8 cellular contexts compared by ENCODE assay signal in the genomic region with DNA sequence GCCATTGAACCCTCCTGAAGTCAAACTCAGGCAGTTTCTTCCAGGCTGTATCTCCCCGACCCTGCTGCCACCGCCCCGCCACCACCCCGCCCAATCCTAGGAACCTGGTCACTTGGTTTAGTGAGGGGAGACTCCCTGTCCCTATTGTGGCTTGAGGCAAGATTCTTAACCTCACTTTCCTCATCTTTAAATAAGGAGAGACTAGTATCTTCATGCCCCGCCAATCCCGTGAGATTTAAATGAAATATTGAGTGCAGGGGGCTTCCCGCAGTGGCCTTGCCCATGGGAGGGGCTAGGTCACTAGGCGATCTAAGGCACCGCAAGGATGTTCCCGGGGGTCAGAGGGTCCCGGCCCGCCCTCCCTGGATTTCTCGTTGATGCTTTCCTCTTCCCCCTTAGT. TPM values are rescaled to one million over a fixed set of nuclear protein-coding genes. Genes with fewer than 3 reads are reported as not detected.
DNase-seq lines count a peak whose midpoint lies in the region; ATAC-seq, FAIRE-seq and TF ChIP-seq lines count a peak whose summit lies in the region.
"Had no signal": no experiment of that assay in that cellular context is flagged by ENCODE, and none has a peak within 500 bp of the region (broad histone marks: within the 10 kb centered on the region; RNA-seq: fewer than 3 reads in every experiment).

No MANE protein-coding gene starts in this region.

- ATAC-seq in PC-3: no peak
- no peak for ATAC-seq in HG03045 (IDR thresholded peaks at IDR 0.05; ENCODE audit: unreplicated experiment)
- no peak for ATAC-seq in psoas muscle

- no peak overlapping the region for H4K5ac ChIP-seq in H1 (ENCODE audit: insufficient read length, low read depth, low read length)

- H3K18ac ChIP-seq in H1 (ENCODE audit: extremely low read depth, low read length): 0 out of 2 replicates have a peak overlapping the region, but pooled peaks have one; percentile 21

- TF ChIP-seq RAD21 in H1 (IDR thresholded peaks at IDR 0.05 in 1 of 2, conservative IDR thresholded peaks at IDR 0.05 in 1 of 2; ENCODE audit: low read depth in 2 of 2, low read length in 2 of 2): no peak

- peak overlapping the region; percentile 94 for H3K4me3 ChIP-seq in PC-3 (ENCODE audit: low read length)
- peak overlapping the region; percentile 84 to 97 (median 86) for H3K4me3 ChIP-seq in H1 (ENCODE audit: extremely low read depth in 1 of 4, insufficient read depth in 2 of 4, low read depth in 3 of 4, low read length in 4 of 4)
- H3K4me3 ChIP-seq in rectal smooth muscle tissue (ENCODE audit: low read length): peak overlapping the region; percentile 63
- no peak overlapping the region for H3K4me3 ChIP-seq in psoas muscle

- peaks cover 25% of the 10 kb centered on the region for H3K79me2 ChIP-seq in PC-3 (ENCODE audit: low read length)
- peaks cover 0 to 9% of the 10 kb centered on the region in 2 experiments; a peak in 2 of 4 replicates for H3K79me2 ChIP-seq in H1 (ENCODE audit: control insufficient read depth in 1 of 2, insufficient read depth in 2 of 2, low read length in 2 of 2)

- H3K14ac ChIP-seq in H1 (ENCODE audit: insufficient read length): no peak overlapping the region

- peak overlapping the region; percentile 56 for H4K91ac ChIP-seq in H1 (replicated peaks; ENCODE audit: insufficient read length, low read length)

- H3K9ac ChIP-seq in PC-3 (ENCODE audit: low read length) (peak overlapping the region; percentile 93), H1 (replicated peaks in 1 of 4; ENCODE audit: extremely low read depth in 1 of 4, low read depth in 3 of 4, low read length in 3 of 4) (peak overlapping the region in 1 of 4 experiments; percentile 32; a peak in 3 of 7 replicates), rectal smooth muscle tissue (ENCODE audit: low read length) (peak overlapping the region; percentile 16)

- no peak overlapping the region for H2AK5ac ChIP-seq in H1 (ENCODE audit: low read depth, low read length)

- H3K23me2 ChIP-seq in H1 (ENCODE audit: low read depth, low read length): peaks cover 9% of the 10 kb centered on the region

- no peak overlapping the region for H3K23ac ChIP-seq in H1 (ENCODE audit: insufficient read length)

- peak overlapping the region; percentile 80 for H3K4me2 ChIP-seq in PC-3 (ENCODE audit: low read length)
- peak overlapping the region; percentile 86 to 89 for H3K4me2 ChIP-seq in H1 (ENCODE audit: insufficient read depth in 1 of 2, low read depth in 2 of 2, low read length in 2 of 2)

- intact Hi-C loops in PC-3 (cut with micrococcal nuclease): no loop called here
- intact Hi-C loops in psoas muscle (cut with DNase I): no loop called here

- H3K27ac ChIP-seq in PC-3 (ENCODE audit: low read length): no peak overlapping the region
- H3K27ac ChIP-seq in H1 (ENCODE audit: low read depth, low read length): no peak overlapping the region
- no peak overlapping the region for H3K27ac ChIP-seq in rectal smooth muscle tissue (ENCODE audit: low read depth, low read length)
- H3K27ac ChIP-seq in psoas muscle: no peak overlapping the region

- no peak overlapping the region for H3K4ac ChIP-seq in H1 (replicated peaks; ENCODE audit: insufficient read length, low read depth, low read length)

- no peak for FAIRE-seq in H1 (lab: Jason Lieb, UNC)

- WGBS in H1 (ENCODE audit: extremely low coverage in 1 of 2, insufficient coverage in 1 of 2, insufficient read length in 1 of 2, insufficient replicate concordance in 2 of 2, low coverage in 1 of 2, low lambda C conversion rate in 2 of 2, missing lambda C conversion rate in 1 of 2), 2 experiments: 44% methylated on average over 9 of the region's 13 CpGs; no CpG with 5 or more reads in 1 of the 2 experiments
- 25 to 27% (median 26%) methylated on average over 11 to 13 of the region's 13 CpGs for WGBS in psoas muscle, 3 donors

- CTCF ChIA-PET in PC-3 (lab: Charles Lee) (no interaction called here), H1 (lab: Charles Lee; ENCODE audit: partially characterized antibody) (interaction anchor here (1.3 to 1.5 kb wide), 3 partner anchors 10 to 84 kb away, joined by 3 to 6 read pairs (median 3); a partner anchor contains a TSS)

- no peak for DNase-seq in PC-3
- no peak for DNase-seq in H1 (ENCODE audit: low read depth in 1 of 2, low spot score in 2 of 2)
- DNase-seq in psoas muscle: no peak
- no peak for DNase-seq in activated CD4-positive, alpha-beta T cell treated with anti-CD3 and anti-CD28 coated beads, Interleukin-2, amount 50 U/mL, for 4 hours
- DNase-seq: stimulated activated CD4-positive, alpha-beta T cell treated with anti-CD3 and anti-CD28 coated beads, Interleukin-2, amount 100 ng/mL, for 48 hours had no signal

- no peak overlapping the region for H2BK15ac ChIP-seq in H1 (ENCODE audit: low read length)

- no peaks in the 10 kb centered on the region for H4K20me1 ChIP-seq in PC-3 (ENCODE audit: low read length)
- H4K20me1 ChIP-seq in H1 (replicated peaks in 1 of 2; ENCODE audit: control insufficient read depth in 1 of 2, insufficient read depth in 2 of 2, low read length in 2 of 2): peaks cover 1 to 2% of the 10 kb centered on the region in 2 experiments

- BruUV-seq in PC-3 (replicated peaks; lab: Mats Ljungman, UMichigan): no TSS peak

- no peak for TF ChIP-seq POLR2A in H1 (IDR thresholded peaks at IDR 0.05; ENCODE audit: control extremely low read depth in 1 of 2, low read depth in 2 of 2, low read length in 2 of 2)

- H4K8ac ChIP-seq in H1 (ENCODE audit: extremely low read depth, insufficient read depth, low read length): no peak overlapping the region

- H2AFZ ChIP-seq in PC-3 (ENCODE audit: low read length): peak overlapping the region; percentile 80; the same call in 1 of the 2 replicates
- no peak overlapping the region for H2AFZ ChIP-seq in H1 (ENCODE audit: low read length)

- POLR2A ChIA-PET in PC-3 (lab: Charles Lee; ENCODE audit: unreplicated experiment): interaction anchor here (0.6 kb wide), 1 partner anchor 48 kb away, joined by 55 read pairs; no protein-coding TSS in a partner anchor
- POLR2A ChIA-PET in H1 (lab: Charles Lee; ENCODE audit: partially characterized antibody): interaction anchor here (1.5 to 3.5 kb wide), 7 partner anchors 9 to 36 kb away, joined by 4 to 35 read pairs (median 8); a partner anchor contains a TSS

- no peak overlapping the region for H2BK12ac ChIP-seq in H1 (ENCODE audit: low read depth, low read length)

- peaks cover 25% of the 10 kb centered on the region for H3K4me1 ChIP-seq in PC-3 (ENCODE audit: insufficient read depth, low read length)
- H3K4me1 ChIP-seq in H1 (replicated peaks in 1 of 4; ENCODE audit: control insufficient read depth in 3 of 4, insufficient read depth in 4 of 4, low read length in 3 of 4): peaks cover 0 to 3% (median 0%) of the 10 kb centered on the region in 4 experiments; a peak in 3 of 7 replicates
- no peaks in the 10 kb centered on the region for H3K4me1 ChIP-seq in rectal smooth muscle tissue (ENCODE audit: control insufficient read depth, insufficient read depth, low read length)
- H3K4me1 ChIP-seq in psoas muscle: peaks cover 7% of the 10 kb centered on the region

- H3K36me3 ChIP-seq in PC-3 (ENCODE audit: low read depth, low read length) (no peaks in the 10 kb centered on the region), H1 (ENCODE audit: control insufficient read depth in 2 of 4, insufficient read depth in 4 of 4, low read length in 3 of 4) (no peaks in the 10 kb centered on the region), rectal smooth muscle tissue (ENCODE audit: control insufficient read depth, insufficient read depth, low read length) (no peaks in the 10 kb centered on the region), psoas muscle (ENCODE audit: insufficient read depth in 1 of 2, low read depth in 1 of 2) (no peaks in the 10 kb centered on the region)

- no peaks in the 10 kb centered on the region for H3K9me3 ChIP-seq in PC-3 (ENCODE audit: low read length)
- no peaks in the 10 kb centered on the region for H3K9me3 ChIP-seq in H1 (ENCODE audit: insufficient read depth in 2 of 2, low read depth in 1 of 2, low read length in 1 of 2)
- H3K9me3 ChIP-seq in psoas muscle: no peaks in the 10 kb centered on the region

- H3F3A ChIP-seq in PC-3 (ENCODE audit: low read length, unreplicated experiment): no peaks in the 10 kb centered on the region

- H3K56ac ChIP-seq in H1 (replicated peaks; ENCODE audit: insufficient read length, low read depth, low read length): no peak overlapping the region

- no peak for TF ChIP-seq EP300 in H1 (IDR thresholded peaks at IDR 0.05; ENCODE audit: borderline replicate concordance in 1 of 2, low read depth in 2 of 2, low read length in 2 of 2)

- H3K9me2 ChIP-seq in PC-3 (replicated peaks; ENCODE audit: low read length): no peaks in the 10 kb centered on the region

- TF ChIP-seq CTCF in PC-3 (conservative IDR thresholded peaks at IDR 0.05; ENCODE audit: low read depth, low read length) (no peak), H1 (IDR thresholded peaks at IDR 0.05; ENCODE audit: control extremely low read depth in 1 of 3, insufficient read depth in 1 of 3, low read depth in 1 of 3, low read length in 3 of 3) (no peak), psoas muscle (IDR thresholded peaks at IDR 0.05) (no peak)

- H2BK120ac ChIP-seq in H1 (replicated peaks; ENCODE audit: low read depth, low read length): no peak overlapping the region

- H3K27me3 ChIP-seq in PC-3 (ENCODE audit: low read length) (no peaks in the 10 kb centered on the region), H1 (replicated peaks in 1 of 4; ENCODE audit: control insufficient read depth in 3 of 4, extremely low read depth in 1 of 4, insufficient read depth in 3 of 4, low read length in 3 of 4) (no peaks in the 10 kb centered on the region), rectal smooth muscle tissue (ENCODE audit: control insufficient read depth, insufficient read depth, low read length) (peaks cover 5% of the 10 kb centered on the region), psoas muscle (ENCODE audit: insufficient read depth in 3 of 3, low read length in 2 of 3) (peaks cover 0 to 63% (median 22%) of the 10 kb centered on the region in 3 donors)

- no peak overlapping the region for H2BK20ac ChIP-seq in H1 (ENCODE audit: low read length)

- no peak overlapping the region for H2BK5ac ChIP-seq in H1 (ENCODE audit: low read depth, low read length)

- 0 out of 2 replicates have a peak, but pooled peaks cover 2% of the 10 kb centered on the region for H3K79me1 ChIP-seq in H1 (ENCODE audit: low read depth, low read length)

RNA-seq across cellular contexts. Expression of a gene that starts 1.0 kb away (rescaled TPM):
- total RNA-seq in PC-3 (2014; rRNA removed) (21.7 and 22.9 TPM in 2 replicates), psoas muscle (not detected)
- total RNA-seq in H1 (2021; fragmentation: NEBNext Ultra II Directional; extraction: Animal tissue kit (Norgen Biotek cat#: 25700)): 16.7 and 16.9 TPM in 2 replicates
- polyA plus RNA-seq in H1 (2011; rRNA removed) (37.5 and 44.3 TPM in 2 replicates), psoas muscle (under 1 TPM in 1 of 3 donors, not detected in 2; 0.01 TPM)
- polyA plus RNA-seq in H1 (2011; cell fraction: cytosol; rRNA removed): 26.5 TPM
- polyA plus RNA-seq in H1 (2011; cell fraction: nucleus; rRNA removed): 24.3 TPM
- 15.8 to 22.2 TPM (median 19.0 TPM) in 4 replicates for polyA plus RNA-seq in H1 (2012, experiment 1 of 2)
- 21.6 TPM for polyA plus RNA-seq in H1 (2012, experiment 2 of 2)
- polyA plus RNA-seq in H1 (2013, experiment 1 of 2): 12.0 TPM
- 11.5 TPM for polyA plus RNA-seq in H1 (2013, experiment 2 of 2)
- polyA minus RNA-seq in H1 (2011; rRNA and poly(A)+ RNA removed): 28.9 and 33.1 TPM in 2 replicates
- 18.0 TPM for polyA minus RNA-seq in H1 (2011; cell fraction: cytosol; rRNA and poly(A)+ RNA removed)
- polyA minus RNA-seq in H1 (2011; cell fraction: nucleus; rRNA and poly(A)+ RNA removed): 14.6 TPM
- total RNA-seq: SK-MEL-5 had no signal

RNA-seq across cellular contexts. Expression of a gene that starts 34.2 kb away (rescaled TPM):
- total RNA-seq in PC-3 (2014; rRNA removed): 108 and 109 TPM in 2 replicates
- total RNA-seq in H1 (2021; fragmentation: NEBNext Ultra II Directional; extraction: Animal tissue kit (Norgen Biotek cat#: 25700)): 51.6 and 51.7 TPM in 2 replicates
- 102 and 106 TPM in 2 replicates for polyA plus RNA-seq in H1 (2011; rRNA removed)
- polyA plus RNA-seq in H1 (2011; cell fraction: cytosol; rRNA removed): 69.8 TPM
- 31.0 TPM for polyA plus RNA-seq in H1 (2011; cell fraction: nucleus; rRNA removed)
- polyA plus RNA-seq in H1 (2012, experiment 1 of 2): 30.9 to 32.4 TPM (median 31.9 TPM) in 4 replicates
- 43.6 TPM for polyA plus RNA-seq in H1 (2012, experiment 2 of 2)
- polyA plus RNA-seq in H1 (2013, experiment 1 of 2): 29.6 TPM
- 28.1 TPM for polyA plus RNA-seq in H1 (2013, experiment 2 of 2)
- polyA minus RNA-seq in H1 (2011; rRNA and poly(A)+ RNA removed): 17.3 and 19.1 TPM in 2 replicates
- 31.3 TPM for polyA minus RNA-seq in H1 (2011; cell fraction: cytosol; rRNA and poly(A)+ RNA removed)
- 49.0 TPM for polyA minus RNA-seq in H1 (2011; cell fraction: nucleus; rRNA and poly(A)+ RNA removed)
- total RNA-seq in psoas muscle: 1 to 10 TPM in 3 of 4 donors, under 1 TPM in 1; 0.84 to 3.8 (median 1.4) TPM
- polyA plus RNA-seq in psoas muscle: 1 to 10 TPM; 1.1 to 1.6 (median 1.6) TPM

RNA-seq across cellular contexts. Expression of a gene that starts 37.7 kb away (rescaled TPM):
- total RNA-seq in PC-3 (2014; rRNA removed) (149 and 198 TPM in 2 replicates), psoas muscle (10 to 100 TPM; 55.7 to 65.5 (median 62.3) TPM)
- total RNA-seq in H1 (2021; fragmentation: NEBNext Ultra II Directional; extraction: Animal tissue kit (Norgen Biotek cat#: 25700)): 131 and 134 TPM in 2 replicates
- polyA plus RNA-seq in H1 (2011; rRNA removed) (43.2 and 53.5 TPM in 2 replicates), psoas muscle (100 to 1,000 TPM in 1 of 3 donors, 10 to 100 TPM in 2; 77.7 to 105 (median 89.7) TPM)
- polyA plus RNA-seq in H1 (2011; cell fraction: cytosol; rRNA removed): 70.2 TPM
- 42.9 TPM for polyA plus RNA-seq in H1 (2011; cell fraction: nucleus; rRNA removed)
- polyA plus RNA-seq in H1 (2012, experiment 1 of 2): 163 to 182 TPM (median 173 TPM) in 4 replicates
- polyA plus RNA-seq in H1 (2012, experiment 2 of 2): 86.7 TPM
- polyA plus RNA-seq in H1 (2013, experiment 1 of 2): 89.6 TPM
- polyA plus RNA-seq in H1 (2013, experiment 2 of 2): 96.6 TPM
- polyA minus RNA-seq in H1 (2011; rRNA and poly(A)+ RNA removed): 13.6 and 21.9 TPM in 2 replicates
- 53.8 TPM for polyA minus RNA-seq in H1 (2011; cell fraction: cytosol; rRNA and poly(A)+ RNA removed)
- 25.6 TPM for polyA minus RNA-seq in H1 (2011; cell fraction: nucleus; rRNA and poly(A)+ RNA removed)

RNA-seq across cellular contexts. Expression of a gene that starts 45.5 kb away (rescaled TPM):
- not detected in 2 replicates for total RNA-seq in PC-3 (2014; rRNA removed)
- total RNA-seq in H1 (2021; fragmentation: NEBNext Ultra II Directional; extraction: Animal tissue kit (Norgen Biotek cat#: 25700)): not detected in 2 replicates
- polyA plus RNA-seq in H1 (2011; rRNA removed): not detected in 2 replicates
- not detected for polyA plus RNA-seq in H1 (2011; cell fraction: cytosol; rRNA removed)
- polyA plus RNA-seq in H1 (2011; cell fraction: nucleus; rRNA removed): not detected
- polyA plus RNA-seq in H1 (2012, experiment 1 of 2): 0.14 TPM in 1 of 4 replicates, not detected in the others
- not detected for polyA plus RNA-seq in H1 (2012, experiment 2 of 2)
- polyA plus RNA-seq in H1 (2013, experiment 1 of 2): not detected
- polyA plus RNA-seq in H1 (2013, experiment 2 of 2): not detected
- polyA minus RNA-seq in H1 (2011; rRNA and poly(A)+ RNA removed): not detected in 2 replicates
- not detected for polyA minus RNA-seq in H1 (2011; cell fraction: cytosol; rRNA and poly(A)+ RNA removed)
- polyA minus RNA-seq in H1 (2011; cell fraction: nucleus; rRNA and poly(A)+ RNA removed): not detected
- total RNA-seq in psoas muscle: 1 to 10 TPM in 1 of 4 donors, under 1 TPM in 2, not detected in 1; 0.25 to 1.1 (median 0.49) TPM
- under 1 TPM; 0.06 to 0.21 (median 0.07) TPM for polyA plus RNA-seq in psoas muscle
- total RNA-seq: SK-MEL-5 had no signal

RNA-seq across cellular contexts. Expression of a gene that starts 53.4 kb away (rescaled TPM):
- total RNA-seq in PC-3 (2014; rRNA removed): 20.0 and 21.4 TPM in 2 replicates
- 118 and 129 TPM in 2 replicates for total RNA-seq in H1 (2021; fragmentation: NEBNext Ultra II Directional; extraction: Animal tissue kit (Norgen Biotek cat#: 25700))
- polyA plus RNA-seq in H1 (2011; rRNA removed): 119 and 188 TPM in 2 replicates
- polyA plus RNA-seq in H1 (2011; cell fraction: cytosol; rRNA removed): 156 TPM
- 142 TPM for polyA plus RNA-seq in H1 (2011; cell fraction: nucleus; rRNA removed)
- polyA plus RNA-seq in H1 (2012, experiment 1 of 2): 104 to 136 TPM (median 132 TPM) in 4 replicates
- 157 TPM for polyA plus RNA-seq in H1 (2012, experiment 2 of 2)
- polyA plus RNA-seq in H1 (2013, experiment 1 of 2): 64.1 TPM
- polyA plus RNA-seq in H1 (2013, experiment 2 of 2): 57.8 TPM
- polyA minus RNA-seq in H1 (2011; rRNA and poly(A)+ RNA removed): 138 and 188 TPM in 2 replicates
- 164 TPM for polyA minus RNA-seq in H1 (2011; cell fraction: cytosol; rRNA and poly(A)+ RNA removed)
- polyA minus RNA-seq in H1 (2011; cell fraction: nucleus; rRNA and poly(A)+ RNA removed): 132 TPM
- 1 to 10 TPM in 3 of 4 donors, under 1 TPM in 1; 0.20 to 2.3 (median 1.7) TPM for total RNA-seq in psoas muscle
- 1 to 10 TPM in 1 of 3 donors, under 1 TPM in 2; 0.70 to 2.5 (median 0.74) TPM for polyA plus RNA-seq in psoas muscle

Comparison
In these comparisons a context has a peak if more than half of its experiments do, and no peak if none do; other contexts are left out.
1. RNA of a gene that starts 1.0 kb away (total RNA-seq): 21.7 to 22.9 TPM in PC-3 and 16.7 to 16.9 TPM in H1; not detected in psoas muscle; every median in the first group is over 10 times any median in the second.
2. RNA of a gene that starts 34.2 kb away (total RNA-seq): 108 to 109 TPM in PC-3 and 51.6 to 51.7 TPM in H1; 0.84 to 3.8 TPM in psoas muscle; every median in the first group is over 10 times any median in the second.